12 cellular contexts compared by ENCODE assay signal in genomic region chr7:19519443-19519977, GRCh38.
DNase-seq lines count a peak whose midpoint lies in the region; ATAC-seq and TF ChIP-seq lines count a peak whose summit lies in the region.
"Had no signal": no experiment of that assay in that cellular context is flagged by ENCODE, and none has a peak within 500 bp of the region (broad histone marks: within the 10 kb centered on the region; RNA-seq: fewer than 3 reads in every experiment).

No MANE protein-coding gene starts in this region.

- H3K27ac ChIP-seq in cardiac muscle cell = peak overlapping the region; percentile 24
- peak overlapping the region; percentile 19 to 60 for H3K27ac ChIP-seq in uterus
- no peak overlapping the region for H3K27ac ChIP-seq in body of pancreas
- H3K27ac ChIP-seq: testis had no signal

- TF ChIP-seq POLR2A in uterus (IDR thresholded peaks at IDR 0.05) (no peak), body of pancreas (IDR thresholded peaks at IDR 0.05) (no peak)

- DNase-seq in cardiac muscle cell (ENCODE audit: low read depth in 1 of 2, low spot score in 1 of 2) (peak; percentile 13 to 59), cardiac septum (ENCODE audit: low spot score) (no peak), NCI-H510A (lab: John Stamatoyannopoulos, UW) (peak; percentile 62), choroid plexus epithelial cell (ENCODE audit: low read depth) (peak; percentile 90), uterus (no peak), body of pancreas (no peak)
- DNase-seq in activated CD4-positive, CD25-positive, alpha-beta regulatory T cell (lab: John Stamatoyannopoulos, UW) = no peak
- DNase-seq in activated naive CD4-positive, alpha-beta T cell treated with anti-CD3 and anti-CD28 coated beads, Interleukin-2, amount 50 U/mL, for 16 hours = no peak
- DNase-seq: activated CD4-positive, alpha-beta T cell treated with anti-CD3 and anti-CD28 coated beads, Interleukin-2, amount 50 U/mL, for 48 hours; activated naive CD4-positive, alpha-beta T cell treated with Interleukin-2 at 50 U/mL for 16 hours; retina; testis had no signal

- ATAC-seq in body of pancreas = no peak

- H3K27me3 ChIP-seq in cardiac muscle cell (no peaks in the 10 kb centered on the region), uterus (no peaks in the 10 kb centered on the region), body of pancreas (no peaks in the 10 kb centered on the region)
- H3K27me3 ChIP-seq: testis had no signal

- TF ChIP-seq CTCF in cardiac muscle cell (IDR thresholded peaks at IDR 0.05; ENCODE audit: low read depth, low read length) = no peak
- TF ChIP-seq CTCF in choroid plexus epithelial cell (conservative IDR thresholded peaks at IDR 0.05; ENCODE audit: low read depth, low read length) = no peak
- TF ChIP-seq CTCF in uterus (IDR thresholded peaks at IDR 0.05) = no peak
- no peak for TF ChIP-seq CTCF in body of pancreas (IDR thresholded peaks at IDR 0.05)

- intact Hi-C loops in cardiac septum (cut with DNase I) (no loop called here), uterus (cut with DNase I; ENCODE audit: low total_unique reads) (no loop called here), body of pancreas (cut with DNase I) (no loop called here)

- WGBS in body of pancreas, 2 donors = 39 to 47% methylated on average over 3 of the region's 3 CpGs

- H3K9me3 ChIP-seq in cardiac muscle cell (ENCODE audit: low read depth) = no peaks in the 10 kb centered on the region
- H3K9me3 ChIP-seq in uterus = no peaks in the 10 kb centered on the region
- H3K9me3 ChIP-seq in body of pancreas = no peaks in the 10 kb centered on the region
- H3K9me3 ChIP-seq: testis had no signal

- no peaks in the 10 kb centered on the region for H3K4me1 ChIP-seq in cardiac muscle cell (ENCODE audit: low read depth)
- peaks cover 0 to 10% of the 10 kb centered on the region in 2 donors for H3K4me1 ChIP-seq in uterus
- H3K4me1 ChIP-seq in body of pancreas = no peaks in the 10 kb centered on the region
- H3K4me1 ChIP-seq: testis had no signal

- no peaks in the 10 kb centered on the region for H3K36me3 ChIP-seq in cardiac muscle cell
- H3K36me3 ChIP-seq in uterus = no peaks in the 10 kb centered on the region
- no peaks in the 10 kb centered on the region for H3K36me3 ChIP-seq in body of pancreas (replicated peaks in 1 of 2; ENCODE audit: insufficient read depth in 1 of 2, low read depth in 2 of 2)

- H3K4me3 ChIP-seq in cardiac muscle cell (no peak overlapping the region), choroid plexus epithelial cell (ENCODE audit: low read depth, low read length) (no peak overlapping the region), uterus (no peak overlapping the region), body of pancreas (no peak overlapping the region)
- H3K4me3 ChIP-seq: testis had no signal

Comparison
In these comparisons a context has a peak if more than half of its experiments do, and no peak if none do; other contexts are left out.
1. DNase-seq: peak in cardiac muscle cell (2 of 2), NCI-H510A (single experiment) and choroid plexus epithelial cell (single experiment); none in cardiac septum (single experiment), uterus (0 of 2), body of pancreas (0 of 4), activated CD4-positive, CD25-positive, alpha-beta regulatory T cell (0 of 4) and activated naive CD4-positive, alpha-beta T cell treated with anti-CD3 and anti-CD28 coated beads, Interleukin-2, amount 50 U/mL, for 16 hours (single experiment).
2. H3K27ac ChIP-seq: peak in cardiac muscle cell (single experiment) and uterus (2 of 2); none in body of pancreas (0 of 4).